10 cellular contexts compared by ENCODE assay signal in the genomic region with DNA sequence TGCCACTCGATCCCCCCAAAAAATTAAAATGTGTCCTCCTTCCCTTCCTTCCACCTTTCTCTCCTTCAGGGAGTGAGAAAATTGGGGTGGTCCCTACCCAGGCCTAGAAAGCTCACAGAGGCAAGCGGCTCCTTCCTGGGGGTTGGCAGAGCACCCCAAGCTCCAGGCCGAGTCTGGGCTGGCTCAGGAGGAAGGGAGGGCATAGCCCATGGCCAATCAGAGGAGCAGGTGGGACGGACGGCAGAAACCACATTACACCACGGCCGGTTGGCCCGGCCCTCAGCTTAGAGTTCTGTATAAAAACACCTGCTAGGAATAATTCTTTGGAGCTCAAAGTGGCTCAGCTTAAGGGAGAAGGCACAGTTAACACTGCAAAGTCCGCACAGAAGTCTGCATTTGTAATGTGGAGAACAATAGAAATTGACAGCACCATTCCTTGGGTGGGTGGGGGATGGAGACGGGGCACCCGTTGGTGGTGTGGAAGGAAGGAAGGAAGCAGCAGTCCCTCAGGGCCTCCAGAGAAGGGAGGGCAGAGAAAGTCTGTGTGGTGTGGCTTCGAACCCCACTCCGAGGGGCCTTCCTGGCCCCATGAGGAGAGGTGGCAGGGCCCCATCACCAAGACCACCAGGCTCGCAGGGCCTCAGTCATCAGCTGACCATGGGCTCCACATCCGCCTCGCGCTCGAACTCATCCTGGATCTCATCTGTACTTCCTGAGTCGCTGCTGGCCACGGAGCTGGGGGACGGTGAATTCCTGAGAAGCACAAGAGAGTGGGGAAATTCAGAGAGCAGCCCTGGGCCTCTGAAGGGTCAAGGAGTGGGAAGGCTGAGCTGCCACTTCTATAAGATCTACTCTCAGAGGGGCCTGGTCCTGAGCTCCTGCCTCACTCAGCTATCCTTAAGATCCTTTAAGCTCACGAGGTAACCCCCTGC. TPM values are rescaled to one million over a fixed set of nuclear protein-coding genes. Genes with fewer than 3 reads are reported as not detected.
A peak's percentile ranks its signal among the peaks of the same experiment; 100 is the strongest.
DNase-seq lines count a peak whose midpoint lies in the region; ATAC-seq and TF ChIP-seq lines count a peak whose summit lies in the region.
"Had no signal": no experiment of that assay in that cellular context is flagged by ENCODE, and none has a peak within 500 bp of the region (broad histone marks: within the 10 kb centered on the region; RNA-seq: fewer than 3 reads in every experiment).

No MANE protein-coding gene starts in this region.

- TF ChIP-seq CTCF in DOHH2 (IDR thresholded peaks at IDR 0.05; ENCODE audit: low read depth, low read length, poor library complexity, severe bottlenecking) (no peak), Panc1 (IDR thresholded peaks at IDR 0.05) (no peak), psoas muscle (IDR thresholded peaks at IDR 0.05) (no peak), WERI-Rb-1 (IDR thresholded peaks at IDR 0.05; ENCODE audit: low read depth, low read length) (no peak), Caco-2 (IDR thresholded peaks at IDR 0.05; ENCODE audit: insufficient read depth in 1 of 2, low read depth in 1 of 2, low read length in 1 of 2, severe bottlenecking in 1 of 2, unreplicated experiment in 1 of 2) (no peak), HFFc6 (IDR thresholded peaks at IDR 0.05) (no peak)

- no peaks in the 10 kb centered on the region for H3K9me2 ChIP-seq in DOHH2 (replicated peaks; ENCODE audit: control insufficient read depth, low read length)

- H3K27me3 ChIP-seq in DOHH2 (ENCODE audit: control insufficient read depth, low read length) = peaks cover 6% of the 10 kb centered on the region
- no peaks in the 10 kb centered on the region for H3K27me3 ChIP-seq in Panc1 (ENCODE audit: control insufficient read depth, insufficient read depth, low read length)
- no peaks in the 10 kb centered on the region for H3K27me3 ChIP-seq in psoas muscle (ENCODE audit: insufficient read depth in 3 of 3, low read length in 2 of 3)
- H3K27me3 ChIP-seq in WERI-Rb-1 (ENCODE audit: insufficient read depth, low read depth, severe bottlenecking) = no peaks in the 10 kb centered on the region
- no peaks in the 10 kb centered on the region for H3K27me3 ChIP-seq in Caco-2 (replicated peaks; ENCODE audit: control insufficient read depth, insufficient read depth, low read length)

- intact Hi-C loops in Panc1 (cut with micrococcal nuclease; ENCODE audit: unreplicated experiment) (loop anchor here (10.0 kb wide), 1 partner anchor 187 kb away; no protein-coding TSS in a partner anchor), psoas muscle (cut with DNase I) (loop anchor here (2.0 to 5.0 kb wide), 2 partner anchors 187 to 189 kb away; no protein-coding TSS in a partner anchor), Caco-2 (cut with micrococcal nuclease; ENCODE audit: unreplicated experiment) (loop anchor here (5.0 kb wide), 1 partner anchor 189 kb away; no protein-coding TSS in a partner anchor)

- H3K4me1 ChIP-seq in DOHH2 (ENCODE audit: control insufficient read depth, low read length) = peaks cover 15% of the 10 kb centered on the region
- peaks cover 35% of the 10 kb centered on the region for H3K4me1 ChIP-seq in Panc1 (ENCODE audit: control insufficient read depth, insufficient read depth, low read length)
- peaks cover 24% of the 10 kb centered on the region for H3K4me1 ChIP-seq in psoas muscle
- H3K4me1 ChIP-seq in Caco-2 = peaks cover 6% of the 10 kb centered on the region

- DNase-seq in Panc1 (ENCODE audit: low read depth, low spot score) = no peak
- DNase-seq in psoas muscle = no peak
- DNase-seq in WERI-Rb-1 = no peak
- DNase-seq in Caco-2 = no peak
- DNase-seq in HFFc6 = no peak
- no peak for DNase-seq in hippocampal formation (lab: John Stamatoyannopoulos, UW)

- no peaks in the 10 kb centered on the region for H3K9me3 ChIP-seq in DOHH2 (ENCODE audit: control insufficient read depth, insufficient read depth, low read length)
- no peaks in the 10 kb centered on the region for H3K9me3 ChIP-seq in Panc1 (ENCODE audit: control insufficient read depth, insufficient read depth, low read depth, low read length)
- no peaks in the 10 kb centered on the region for H3K9me3 ChIP-seq in psoas muscle
- no peaks in the 10 kb centered on the region for H3K9me3 ChIP-seq in WERI-Rb-1 (ENCODE audit: severe bottlenecking)
- no peaks in the 10 kb centered on the region for H3K9me3 ChIP-seq in Caco-2

- H3K4me1 Mint-ChIP-seq in Caco-2 (ENCODE audit: low read depth, unreplicated experiment) = no peaks in the 10 kb centered on the region
- H3K4me1 Mint-ChIP-seq in HFFc6 (ENCODE audit: low read depth) = peaks cover 15% of the 10 kb centered on the region

- H3K27ac Mint-ChIP-seq in Caco-2 (ENCODE audit: unreplicated experiment) (no peak overlapping the region), HFFc6 (no peak overlapping the region)

- H3K27ac ChIP-seq in DOHH2 (ENCODE audit: low read depth, low read length) = no peak overlapping the region
- H3K27ac ChIP-seq in Panc1 (ENCODE audit: low read length) = peak overlapping the region; percentile 75
- peak overlapping the region; percentile 50 for H3K27ac ChIP-seq in psoas muscle
- H3K27ac ChIP-seq in WERI-Rb-1 = no peak overlapping the region; the same call in 1 of the 2 replicates

- ATAC-seq in Panc1 (0 out of 2 replicates have a peak, but pooled peaks have one; percentile 6), esophagus mucosa (peak; percentile 17), psoas muscle (peak in 3 of 4 donors; percentile 30 to 44 (median 32))

- H3K4me3 Mint-ChIP-seq in Caco-2 (ENCODE audit: unreplicated experiment) (no peak overlapping the region), HFFc6 (no peak overlapping the region)

- BruUV-seq in Panc1 (replicated peaks; lab: Mats Ljungman, UMichigan) (no TSS peak), Caco-2 (replicated peaks; lab: Mats Ljungman, UMichigan) (no TSS peak)

- no peaks in the 10 kb centered on the region for H3K9me3 Mint-ChIP-seq in Caco-2 (ENCODE audit: unreplicated experiment)
- H3K9me3 Mint-ChIP-seq in HFFc6 = no peaks in the 10 kb centered on the region

- WGBS in psoas muscle, 3 donors = 55 to 58% (median 56%) methylated on average over 22 of the region's 22 CpGs

- in situ Hi-C loops in Panc1 (cut with HindIII; ENCODE audit: low pct_unique_long_range_greater_than_20kb, low sequenced_read_pairs) = no loop called here

- no peaks in the 10 kb centered on the region for H3F3A ChIP-seq in DOHH2 (ENCODE audit: control insufficient read depth, insufficient read depth)

- peak overlapping the region; percentile 31 for H3K4me2 ChIP-seq in DOHH2 (ENCODE audit: low read length)

- H3K36me3 Mint-ChIP-seq in Caco-2 (ENCODE audit: insufficient read depth, unreplicated experiment) = peaks cover 10% of the 10 kb centered on the region
- peaks cover 9% of the 10 kb centered on the region; the same call in 1 of the 2 replicates for H3K36me3 Mint-ChIP-seq in HFFc6 (ENCODE audit: low read depth)

- no peaks in the 10 kb centered on the region for H3K36me3 ChIP-seq in DOHH2 (ENCODE audit: control insufficient read depth, low read length)
- peaks cover 5% of the 10 kb centered on the region for H3K36me3 ChIP-seq in Panc1 (ENCODE audit: control insufficient read depth, insufficient read depth, low read length)
- peaks cover 0 to 40% of the 10 kb centered on the region in 2 donors for H3K36me3 ChIP-seq in psoas muscle (ENCODE audit: insufficient read depth in 1 of 2, low read depth in 1 of 2)
- peaks cover 64% of the 10 kb centered on the region for H3K36me3 ChIP-seq in WERI-Rb-1
- H3K36me3 ChIP-seq in Caco-2 (ENCODE audit: control insufficient read depth, insufficient read depth, low read length) = no peaks in the 10 kb centered on the region

- H3K27me3 Mint-ChIP-seq in Caco-2 (ENCODE audit: insufficient read depth, unreplicated experiment) (no peaks in the 10 kb centered on the region), HFFc6 (ENCODE audit: insufficient read depth) (peaks cover 1% of the 10 kb centered on the region)

- CTCF ChIA-PET in Panc1 (lab: Charles Lee) = interaction anchor here (0.6 to 1.1 kb wide), 2 partner anchors 14 to 165 kb away, joined by 3 read pairs; no protein-coding TSS in a partner anchor
- CTCF ChIA-PET in Caco-2 (lab: Charles Lee) = interaction anchor here (0.9 kb wide), 1 partner anchor 188 kb away, joined by 3 read pairs; no protein-coding TSS in a partner anchor

- no peaks in the 10 kb centered on the region for H3K79me2 ChIP-seq in DOHH2 (ENCODE audit: control insufficient read depth, low read length)

- H3K4me3 ChIP-seq in DOHH2 (ENCODE audit: low read length) (peak overlapping the region; percentile 28; the same call in 1 of the 2 replicates), Panc1 (ENCODE audit: low read depth in 2 of 2, low read length in 2 of 2) (no peak overlapping the region), psoas muscle (peak overlapping the region; percentile 12), WERI-Rb-1 (ENCODE audit: low read depth, low read length) (no peak overlapping the region), Caco-2 (ENCODE audit: low read depth, low read length) (no peak overlapping the region)

- H4K20me1 ChIP-seq in DOHH2 (ENCODE audit: control insufficient read depth, insufficient read depth, low read depth, low read length) = no peaks in the 10 kb centered on the region

- POLR2A ChIA-PET in Panc1 (lab: Charles Lee) (interaction anchor here (0.6 kb wide), 2 partner anchors 111 to 118 kb away, joined by 4 to 5 read pairs; no protein-coding TSS in a partner anchor), Caco-2 (lab: Charles Lee) (no interaction called here)

RNA-seq across cellular contexts. Expression of a gene that starts 5.8 kb away (rescaled TPM):
- total RNA-seq in Panc1 (2021; ENCODE audit: unreplicated experiment) = 21.7 TPM
- 41.3 TPM for polyA plus RNA-seq in Panc1 (2012; ENCODE audit: insufficient read length)
- total RNA-seq in esophagus mucosa = 54.8 TPM
- total RNA-seq in psoas muscle = 10 to 100 TPM; 31.9 to 81.1 (median 47.0) TPM
- 10 to 100 TPM; 19.5 to 28.6 (median 22.7) TPM for polyA plus RNA-seq in psoas muscle
- total RNA-seq in Caco-2 (2022) = 15.3 and 18.0 TPM in 2 replicates
- 10 to 100 TPM; 18.3 to 24.1 (median 20.2) TPM for total RNA-seq in HFFc6 (2021; fragmentation: NEBNext Ultra II Directional; extraction: Animal tissue kit (Norgen Biotek cat#: 25700))

RNA-seq across cellular contexts. Expression of a gene that starts 48.3 kb away (rescaled TPM):
- total RNA-seq in Panc1 (2021; ENCODE audit: unreplicated experiment) (59.4 TPM), esophagus mucosa (70.2 TPM), psoas muscle (10 to 100 TPM in 1 of 4 donors, 1 to 10 TPM in 3; 3.7 to 14.0 (median 6.8) TPM), Caco-2 (2022) (18.7 and 23.7 TPM in 2 replicates)
- 53.4 TPM for polyA plus RNA-seq in Panc1 (2012; ENCODE audit: insufficient read length)
- polyA plus RNA-seq in psoas muscle = 1 to 10 TPM in 2 of 3 donors, under 1 TPM in 1; 0.94 to 1.9 (median 1.2) TPM
- total RNA-seq in HFFc6 (2021; fragmentation: NEBNext Ultra II Directional; extraction: Animal tissue kit (Norgen Biotek cat#: 25700)) = 10 to 100 TPM; 19.9 to 28.9 (median 21.0) TPM

RNA-seq across cellular contexts. Expression of a gene that starts 48.7 kb away (rescaled TPM):
- total RNA-seq in Panc1 (2021; ENCODE audit: unreplicated experiment) (not detected), esophagus mucosa (not detected), psoas muscle (not detected), Caco-2 (2022) (not detected in 2 replicates)
- polyA plus RNA-seq in Panc1 (2012; ENCODE audit: insufficient read length) = not detected
- not detected for polyA plus RNA-seq in psoas muscle
- not detected for total RNA-seq in HFFc6 (2021; fragmentation: NEBNext Ultra II Directional; extraction: Animal tissue kit (Norgen Biotek cat#: 25700))
- total RNA-seq: Daoy, NCI-H460 had no signal

Comparison
In these comparisons a context has a peak if more than half of its experiments do, and no peak if none do; other contexts are left out.
1. H3K27ac ChIP-seq: peak in Panc1 (single experiment) and psoas muscle (single experiment); none in DOHH2 (single experiment) and WERI-Rb-1 (single experiment).
2. H3K4me3 ChIP-seq: peak in DOHH2 (single experiment) and psoas muscle (single experiment); none in Panc1 (0 of 2), WERI-Rb-1 (single experiment) and Caco-2 (single experiment).
3. Peak in every context shown above with its lines, with median percentiles within 50 percentile points of each other: ATAC-seq.